In the genomic region with DNA sequence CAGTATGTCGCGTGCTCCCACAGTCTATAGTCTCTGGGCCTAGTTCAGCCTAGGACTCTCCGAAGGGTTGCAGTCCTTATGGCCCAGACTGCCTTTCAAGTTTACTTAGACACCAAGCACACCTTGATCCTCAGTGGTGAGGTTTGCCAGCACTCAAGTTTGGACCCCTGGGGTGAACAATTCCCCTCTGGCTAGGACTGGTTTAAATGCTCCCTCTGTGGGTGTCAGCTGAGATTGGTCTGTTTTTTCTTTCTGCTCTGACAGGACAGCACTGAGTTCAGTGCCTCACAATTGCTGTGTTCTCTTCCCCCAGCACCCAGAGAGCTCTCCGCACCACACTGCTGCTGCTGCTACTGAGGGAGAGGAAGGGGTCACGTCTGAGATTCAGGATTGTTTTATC, we compare ENCODE assay signal across 17 cellular contexts. TPM values are rescaled to one million over a fixed set of nuclear protein-coding genes. Genes with fewer than 3 reads are reported as not detected.
DNase-seq lines count a peak whose midpoint lies in the region; ATAC-seq, FAIRE-seq and TF ChIP-seq lines count a peak whose summit lies in the region.
"Had no signal": no experiment of that assay in that cellular context is flagged by ENCODE, and none has a peak within 500 bp of the region (broad histone marks: within the 10 kb centered on the region; RNA-seq: fewer than 3 reads in every experiment).

No MANE protein-coding gene starts in this region.

- H3K36me3 Mint-ChIP-seq in stimulated activated naive CD8-positive, alpha-beta T cell treated with anti-CD3 and anti-CD28 coated beads, Interleukin-15, Interleukin-2, amounts not matched to agents 100 ng/mL and 50 ng/mL, for 24 hours (ENCODE audit: low read depth) = no peaks in the 10 kb centered on the region
- H3K36me3 Mint-ChIP-seq in activated CD4-positive, alpha-beta memory T cell treated with anti-CD3 and anti-CD28 coated beads for 36 hours = no peaks in the 10 kb centered on the region
- no peaks in the 10 kb centered on the region for H3K36me3 Mint-ChIP-seq in stimulated activated effector memory CD8-positive, alpha-beta T cell treated with anti-CD3 and anti-CD28 coated beads, Interleukin-12 subunit alpha, Interleukin-12 subunit beta, amount 100 ng/mL, for 72 hours
- H3K36me3 Mint-ChIP-seq: CD4-positive, CD25-positive, alpha-beta regulatory T cell had no signal

- H2BK120ac ChIP-seq in H1 (replicated peaks; ENCODE audit: low read depth, low read length) = no peak overlapping the region

- H2BK12ac ChIP-seq in H1 (ENCODE audit: low read depth, low read length) = peak overlapping the region; percentile 2; the same call in 1 of the 2 replicates

- POLR2A ChIA-PET in H1 (lab: Charles Lee; ENCODE audit: partially characterized antibody) = no interaction called here
- POLR2A ChIA-PET in activated CD4-positive, alpha-beta memory T cell treated with anti-CD3 and anti-CD28 coated beads for 36 hours (lab: Charles Lee) = no interaction called here

- no peaks in the 10 kb centered on the region for H3K27me3 ChIP-seq in H1 (replicated peaks in 1 of 4; ENCODE audit: control insufficient read depth in 3 of 4, extremely low read depth in 1 of 4, insufficient read depth in 3 of 4, low read length in 3 of 4)
- no peaks in the 10 kb centered on the region for H3K27me3 ChIP-seq in HAP-1 (ENCODE audit: low read depth)
- H3K27me3 ChIP-seq: BLaER1 had no signal

- no peak for TF ChIP-seq POLR2A in H1 (IDR thresholded peaks at IDR 0.05; ENCODE audit: control extremely low read depth in 1 of 2, low read depth in 2 of 2, low read length in 2 of 2)

- no peak for DNase-seq in stimulated activated naive CD8-positive, alpha-beta T cell treated with anti-CD3 and anti-CD28 coated beads, Interleukin-15, amount 100 ng/mL, for 72 hours
- DNase-seq in H1 (ENCODE audit: low read depth in 1 of 2, low spot score in 2 of 2) = no peak
- DNase-seq in islet precursor cell = peak; percentile 71
- DNase-seq in activated CD4-positive, alpha-beta memory T cell treated with anti-CD3 and anti-CD28 coated beads for 36 hours = no peak
- DNase-seq in HAP-1 (ENCODE audit: low spot score in 2 of 2) = no peak
- DNase-seq in stimulated activated effector memory CD8-positive, alpha-beta T cell treated with anti-CD3 and anti-CD28 coated beads, Interleukin-12 subunit alpha, Interleukin-12 subunit beta, amount 100 ng/mL, for 72 hours (ENCODE audit: low spot score in 2 of 2) = no peak
- DNase-seq: 8988T; AML-193; CD4-positive, CD25-positive, alpha-beta regulatory T cell; DMS53; GOT3 had no signal

- H4K20me1 ChIP-seq in H1 (replicated peaks in 1 of 2; ENCODE audit: control insufficient read depth in 1 of 2, insufficient read depth in 2 of 2, low read length in 2 of 2) = no peaks in the 10 kb centered on the region
- H4K20me1 ChIP-seq: BLaER1 had no signal

- H3K27ac ChIP-seq in H1 (ENCODE audit: low read depth, low read length) = no peak overlapping the region
- H3K27ac ChIP-seq: BLaER1, HL-60 had no signal

- no peak overlapping the region for H2BK5ac ChIP-seq in H1 (ENCODE audit: low read depth, low read length)

- H3K4me3 ChIP-seq in H1 (ENCODE audit: extremely low read depth in 1 of 4, insufficient read depth in 2 of 4, low read depth in 3 of 4, low read length in 4 of 4) (no peak overlapping the region), HAP-1 (no peak overlapping the region)
- H3K4me3 ChIP-seq: BLaER1, GM12878 had no signal

- TF ChIP-seq CTCF in H1 (IDR thresholded peaks at IDR 0.05; ENCODE audit: control extremely low read depth in 1 of 3, insufficient read depth in 1 of 3, low read depth in 1 of 3, low read length in 3 of 3) = no peak

- intact Hi-C loops in activated CD4-positive, alpha-beta memory T cell treated with anti-CD3 and anti-CD28 coated beads for 36 hours (cut with micrococcal nuclease) = no loop called here

- H3K4ac ChIP-seq in H1 (replicated peaks; ENCODE audit: insufficient read length, low read depth, low read length) = no peak overlapping the region

- H3K9me3 ChIP-seq in H1 (ENCODE audit: insufficient read depth in 2 of 2, low read depth in 1 of 2, low read length in 1 of 2) = no peaks in the 10 kb centered on the region
- H3K9me3 ChIP-seq in HAP-1 = no peaks in the 10 kb centered on the region

- no peaks in the 10 kb centered on the region for H3K23me2 ChIP-seq in H1 (ENCODE audit: low read depth, low read length)

- H3K4me2 ChIP-seq in H1 (ENCODE audit: insufficient read depth in 1 of 2, low read depth in 2 of 2, low read length in 2 of 2) = no peak overlapping the region
- H3K4me2 ChIP-seq: BLaER1 had no signal

- no peaks in the 10 kb centered on the region for H3K79me1 ChIP-seq in H1 (ENCODE audit: low read depth, low read length)

- no peak for FAIRE-seq in H1 (lab: Jason Lieb, UNC)
- FAIRE-seq: GM12878 had no signal

- no peak overlapping the region for H4K8ac ChIP-seq in H1 (ENCODE audit: extremely low read depth, insufficient read depth, low read length)

- H2BK15ac ChIP-seq in H1 (ENCODE audit: low read length) = no peak overlapping the region

- in situ Hi-C loops in HAP-1 (cut with MboI; ENCODE audit: low sequenced_read_pairs) = loop anchor here (10.0 kb wide), 1 partner anchor 219 kb away; no protein-coding TSS in a partner anchor

- H3K4me1 ChIP-seq in H1 (replicated peaks in 1 of 4; ENCODE audit: control insufficient read depth in 3 of 4, insufficient read depth in 4 of 4, low read length in 3 of 4) (peaks cover 0 to 8% (median 0%) of the 10 kb centered on the region in 4 experiments; a peak in 1 of 7 replicates), HAP-1 (no peaks in the 10 kb centered on the region)

- no peak overlapping the region for H3K4me3 Mint-ChIP-seq in stimulated activated naive CD8-positive, alpha-beta T cell treated with anti-CD3 and anti-CD28 coated beads, Interleukin-15, Interleukin-2, amounts not matched to agents 100 ng/mL and 50 ng/mL, for 24 hours
- H3K4me3 Mint-ChIP-seq in stimulated activated naive CD8-positive, alpha-beta T cell treated with anti-CD3 and anti-CD28 coated beads, Interleukin-15, amount 100 ng/mL, for 72 hours = no peak overlapping the region
- no peak overlapping the region for H3K4me3 Mint-ChIP-seq in activated CD4-positive, alpha-beta memory T cell treated with anti-CD3 and anti-CD28 coated beads for 36 hours
- H3K4me3 Mint-ChIP-seq in stimulated activated effector memory CD8-positive, alpha-beta T cell treated with anti-CD3 and anti-CD28 coated beads, Interleukin-12 subunit alpha, Interleukin-12 subunit beta, amount 100 ng/mL, for 72 hours = no peak overlapping the region
- H3K4me3 Mint-ChIP-seq: CD4-positive, CD25-positive, alpha-beta regulatory T cell had no signal

- no peak for TF ChIP-seq EP300 in H1 (IDR thresholded peaks at IDR 0.05; ENCODE audit: borderline replicate concordance in 1 of 2, low read depth in 2 of 2, low read length in 2 of 2)

- no peak overlapping the region for H3K56ac ChIP-seq in H1 (replicated peaks; ENCODE audit: insufficient read length, low read depth, low read length)

- H3K27ac Mint-ChIP-seq in stimulated activated naive CD8-positive, alpha-beta T cell treated with anti-CD3 and anti-CD28 coated beads, Interleukin-15, Interleukin-2, amounts not matched to agents 100 ng/mL and 50 ng/mL, for 24 hours = peak overlapping the region; percentile 41
- no peak overlapping the region for H3K27ac Mint-ChIP-seq in stimulated activated naive CD8-positive, alpha-beta T cell treated with anti-CD3 and anti-CD28 coated beads, Interleukin-15, amount 100 ng/mL, for 72 hours
- H3K27ac Mint-ChIP-seq in activated CD4-positive, alpha-beta memory T cell treated with anti-CD3 and anti-CD28 coated beads for 36 hours = no peak overlapping the region
- H3K27ac Mint-ChIP-seq in stimulated activated effector memory CD8-positive, alpha-beta T cell treated with anti-CD3 and anti-CD28 coated beads, Interleukin-12 subunit alpha, Interleukin-12 subunit beta, amount 100 ng/mL, for 72 hours = no peak overlapping the region
- H3K27ac Mint-ChIP-seq: CD4-positive, CD25-positive, alpha-beta regulatory T cell had no signal

- no peak overlapping the region; the same call in 1 of the 2 replicates for H2BK20ac ChIP-seq in H1 (ENCODE audit: low read length)

- H3K36me3 ChIP-seq in H1 (ENCODE audit: control insufficient read depth in 2 of 4, insufficient read depth in 4 of 4, low read length in 3 of 4) (no peaks in the 10 kb centered on the region), HAP-1 (replicated peaks) (no peaks in the 10 kb centered on the region)
- H3K36me3 ChIP-seq: BLaER1 had no signal

- H3K9ac ChIP-seq in H1 (replicated peaks in 1 of 4; ENCODE audit: extremely low read depth in 1 of 4, low read depth in 3 of 4, low read length in 3 of 4) = no peak overlapping the region
- H3K9ac ChIP-seq: BLaER1 had no signal

- no peak overlapping the region for H3K23ac ChIP-seq in H1 (ENCODE audit: insufficient read length)

- ATAC-seq in stimulated activated naive CD8-positive, alpha-beta T cell treated with anti-CD3 and anti-CD28 coated beads, Interleukin-15, amount 100 ng/mL, for 72 hours = no peak
- ATAC-seq in HG03196 (IDR thresholded peaks at IDR 0.05; ENCODE audit: unreplicated experiment) = no peak
- no peak for ATAC-seq in stimulated activated effector memory CD8-positive, alpha-beta T cell treated with anti-CD3 and anti-CD28 coated beads, Interleukin-12 subunit alpha, Interleukin-12 subunit beta, amount 100 ng/mL, for 72 hours
- ATAC-seq: GM12878, HCT116 had no signal

- no peak overlapping the region for H4K5ac ChIP-seq in H1 (ENCODE audit: insufficient read length, low read depth, low read length)

- no peak overlapping the region for H3K18ac ChIP-seq in H1 (ENCODE audit: extremely low read depth, low read length)

- H4K91ac ChIP-seq in H1 (replicated peaks; ENCODE audit: insufficient read length, low read length) = no peak overlapping the region

- peaks cover 5% of the 10 kb centered on the region for H3K9me3 Mint-ChIP-seq in stimulated activated naive CD8-positive, alpha-beta T cell treated with anti-CD3 and anti-CD28 coated beads, Interleukin-15, Interleukin-2, amounts not matched to agents 100 ng/mL and 50 ng/mL, for 24 hours
- H3K9me3 Mint-ChIP-seq in stimulated activated naive CD8-positive, alpha-beta T cell treated with anti-CD3 and anti-CD28 coated beads, Interleukin-15, amount 100 ng/mL, for 72 hours = peaks cover 0 to 10% of the 10 kb centered on the region in 2 donors
- no peaks in the 10 kb centered on the region for H3K9me3 Mint-ChIP-seq in activated CD4-positive, alpha-beta memory T cell treated with anti-CD3 and anti-CD28 coated beads for 36 hours
- H3K9me3 Mint-ChIP-seq in stimulated activated effector memory CD8-positive, alpha-beta T cell treated with anti-CD3 and anti-CD28 coated beads, Interleukin-12 subunit alpha, Interleukin-12 subunit beta, amount 100 ng/mL, for 72 hours = no peaks in the 10 kb centered on the region

- peak in 1 of 2 experiments; percentile 3; a peak in 1 of 4 replicates for TF ChIP-seq RAD21 in H1 (IDR thresholded peaks at IDR 0.05 in 1 of 2, conservative IDR thresholded peaks at IDR 0.05 in 1 of 2; ENCODE audit: low read depth in 2 of 2, low read length in 2 of 2)

- H3K4me1 Mint-ChIP-seq in stimulated activated naive CD8-positive, alpha-beta T cell treated with anti-CD3 and anti-CD28 coated beads, Interleukin-15, Interleukin-2, amounts not matched to agents 100 ng/mL and 50 ng/mL, for 24 hours (ENCODE audit: low read depth) = peaks cover 11% of the 10 kb centered on the region
- H3K4me1 Mint-ChIP-seq in stimulated activated naive CD8-positive, alpha-beta T cell treated with anti-CD3 and anti-CD28 coated beads, Interleukin-15, amount 100 ng/mL, for 72 hours = peaks cover 11% of the 10 kb centered on the region
- no peaks in the 10 kb centered on the region for H3K4me1 Mint-ChIP-seq in activated CD4-positive, alpha-beta memory T cell treated with anti-CD3 and anti-CD28 coated beads for 36 hours (ENCODE audit: low read depth)
- H3K4me1 Mint-ChIP-seq in stimulated activated effector memory CD8-positive, alpha-beta T cell treated with anti-CD3 and anti-CD28 coated beads, Interleukin-12 subunit alpha, Interleukin-12 subunit beta, amount 100 ng/mL, for 72 hours = peaks cover 9% of the 10 kb centered on the region
- H3K4me1 Mint-ChIP-seq: CD4-positive, CD25-positive, alpha-beta regulatory T cell had no signal

- H3K27me3 Mint-ChIP-seq in stimulated activated naive CD8-positive, alpha-beta T cell treated with anti-CD3 and anti-CD28 coated beads, Interleukin-15, Interleukin-2, amounts not matched to agents 100 ng/mL and 50 ng/mL, for 24 hours = peaks cover 6% of the 10 kb centered on the region
- H3K27me3 Mint-ChIP-seq in stimulated activated naive CD8-positive, alpha-beta T cell treated with anti-CD3 and anti-CD28 coated beads, Interleukin-15, amount 100 ng/mL, for 72 hours = no peaks in the 10 kb centered on the region
- peaks cover 1% of the 10 kb centered on the region for H3K27me3 Mint-ChIP-seq in activated CD4-positive, alpha-beta memory T cell treated with anti-CD3 and anti-CD28 coated beads for 36 hours

- H2AFZ ChIP-seq in H1 (ENCODE audit: low read length) = peak overlapping the region; percentile 75; the same call in 1 of the 2 replicates

- no peaks in the 10 kb centered on the region for H3K79me2 ChIP-seq in H1 (ENCODE audit: control insufficient read depth in 1 of 2, insufficient read depth in 2 of 2, low read length in 2 of 2)

- H3K14ac ChIP-seq in H1 (ENCODE audit: insufficient read length) = no peak overlapping the region

- H2AK5ac ChIP-seq in H1 (ENCODE audit: low read depth, low read length) = no peak overlapping the region

- CTCF ChIA-PET in H1 (lab: Charles Lee; ENCODE audit: partially characterized antibody) = interaction anchor here (0.6 to 1.5 kb wide), 8 partner anchors 16 to 482 kb away, joined by 3 to 10 read pairs (median 3); a partner anchor contains a TSS
- CTCF ChIA-PET in activated CD4-positive, alpha-beta memory T cell treated with anti-CD3 and anti-CD28 coated beads for 36 hours (lab: Charles Lee) = interaction anchor here (1.1 kb wide), 1 partner anchor 22 kb away, joined by 3 read pairs; no protein-coding TSS in a partner anchor

- 85% methylated on average over 5 of the region's 5 CpGs; no CpG with 5 or more reads in 1 of the 2 experiments for WGBS in H1 (ENCODE audit: extremely low coverage in 1 of 2, insufficient coverage in 1 of 2, insufficient read length in 1 of 2, insufficient replicate concordance in 2 of 2, low coverage in 1 of 2, low lambda C conversion rate in 2 of 2, missing lambda C conversion rate in 1 of 2), 2 experiments

RNA-seq across cellular contexts. Expression of a gene that starts 31.9 kb away (rescaled TPM):
- not detected in 2 replicates for total RNA-seq in H1 (2021; fragmentation: NEBNext Ultra II Directional; extraction: Animal tissue kit (Norgen Biotek cat#: 25700))
- not detected in 2 replicates for polyA plus RNA-seq in H1 (2011; rRNA removed)
- polyA plus RNA-seq in H1 (2011; cell fraction: cytosol; rRNA removed) = not detected
- not detected for polyA plus RNA-seq in H1 (2011; cell fraction: nucleus; rRNA removed)
- not detected in 4 replicates for polyA plus RNA-seq in H1 (2012, experiment 1 of 2)
- polyA plus RNA-seq in H1 (2012, experiment 2 of 2) = not detected
- not detected for polyA plus RNA-seq in H1 (2013, experiment 1 of 2)
- polyA plus RNA-seq in H1 (2013, experiment 2 of 2) = not detected
- polyA minus RNA-seq in H1 (2011; rRNA and poly(A)+ RNA removed) = not detected in 2 replicates
- not detected for polyA minus RNA-seq in H1 (2011; cell fraction: cytosol; rRNA and poly(A)+ RNA removed)
- polyA minus RNA-seq in H1 (2011; cell fraction: nucleus; rRNA and poly(A)+ RNA removed) = not detected
- total RNA-seq in activated CD4-positive, alpha-beta memory T cell treated with anti-CD3 and anti-CD28 coated beads for 36 hours = not detected
- total RNA-seq: CD4-positive, CD25-positive, alpha-beta regulatory T cell; GM12878 had no signal
- polyA plus RNA-seq: CD4-positive, CD25-positive, alpha-beta regulatory T cell; GM12878 had no signal
